In the genomic region with DNA sequence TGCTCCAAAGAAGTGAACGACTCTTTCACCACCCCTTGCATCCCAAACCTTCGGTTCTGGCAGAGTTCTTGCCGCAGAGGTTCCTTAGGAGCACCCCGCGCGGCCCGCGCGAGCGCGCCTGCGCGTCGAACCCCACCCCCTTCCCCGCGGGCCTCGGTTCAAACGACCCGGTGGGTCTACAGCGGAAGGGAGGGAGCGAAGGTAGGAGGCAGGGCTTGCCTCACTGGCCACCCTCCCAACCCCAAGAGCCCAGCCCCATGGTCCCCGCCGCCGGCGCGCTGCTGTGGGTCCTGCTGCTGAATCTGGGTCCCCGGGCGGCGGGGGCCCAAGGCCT, we compare ENCODE assay signal across 8 cellular contexts. TPM values are rescaled to one million over a fixed set of nuclear protein-coding genes. Genes with fewer than 3 reads are reported as not detected.
DNase-seq lines count a peak whose midpoint lies in the region; ATAC-seq and TF ChIP-seq lines count a peak whose summit lies in the region.

A gene with protein sequence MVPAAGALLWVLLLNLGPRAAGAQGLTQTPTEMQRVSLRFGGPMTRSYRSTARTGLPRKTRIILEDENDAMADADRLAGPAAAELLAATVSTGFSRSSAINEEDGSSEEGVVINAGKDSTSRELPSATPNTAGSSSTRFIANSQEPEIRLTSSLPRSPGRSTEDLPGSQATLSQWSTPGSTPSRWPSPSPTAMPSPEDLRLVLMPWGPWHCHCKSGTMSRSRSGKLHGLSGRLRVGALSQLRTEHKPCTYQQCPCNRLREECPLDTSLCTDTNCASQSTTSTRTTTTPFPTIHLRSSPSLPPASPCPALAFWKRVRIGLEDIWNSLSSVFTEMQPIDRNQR (plus strand): TSS at position 161 of the 334 bp plus-strand sequence. CDS start 97 bp downstream, at position 258.

- peak within 1 kb of the TSS; percentile 84 for H3K4me3 Mint-ChIP-seq in T-helper 1 cell treated with Interleukin-12 subunit alpha and Interleukin-12 subunit beta and Interleukin-4 antibody, amounts not matched to agents 30 μg/mL and 1 μg/mL, for 36 hours

- no peaks in the 10 kb centered on the region for H3K9me3 ChIP-seq in body of pancreas

- 0% methylated on average over 1 to 29 of the region's 29 CpGs for WGBS in body of pancreas, 2 donors

- H3K9ac ChIP-seq in rectal smooth muscle tissue (ENCODE audit: low read length) = peak within 1 kb of the TSS; percentile 85

- H3K36me3 Mint-ChIP-seq in T-helper 1 cell treated with Interleukin-12 subunit alpha and Interleukin-12 subunit beta and Interleukin-4 antibody, amounts not matched to agents 30 μg/mL and 1 μg/mL, for 36 hours (ENCODE audit: low read depth) = peaks cover 27% of the 10 kb centered on the region

- peaks cover 13% of the 10 kb centered on the region for H3K4me1 ChIP-seq in body of pancreas
- peaks cover 6% of the 10 kb centered on the region for H3K4me1 ChIP-seq in rectal smooth muscle tissue (ENCODE audit: control insufficient read depth, insufficient read depth, low read length)

- in situ Hi-C loops in Caki2 (cut with HindIII; ENCODE audit: low pct_unique_long_range_greater_than_20kb, low sequenced_read_pairs) = no loop called here

- no peak for TF ChIP-seq CTCF in body of pancreas (IDR thresholded peaks at IDR 0.05)

- intact Hi-C loops in body of pancreas (cut with DNase I) = no loop called here

- H3K9me3 Mint-ChIP-seq in T-helper 1 cell treated with Interleukin-12 subunit alpha and Interleukin-12 subunit beta and Interleukin-4 antibody, amounts not matched to agents 30 μg/mL and 1 μg/mL, for 36 hours = no peaks in the 10 kb centered on the region

- H3K4me3 ChIP-seq in body of pancreas (peak within 1 kb of the TSS; percentile 35 to 53), rectal smooth muscle tissue (ENCODE audit: low read length) (peak within 1 kb of the TSS; percentile 95)

- H3K27me3 Mint-ChIP-seq in T-helper 1 cell treated with Interleukin-12 subunit alpha and Interleukin-12 subunit beta and Interleukin-4 antibody, amounts not matched to agents 30 μg/mL and 1 μg/mL, for 36 hours (ENCODE audit: low read depth) = no peaks in the 10 kb centered on the region

- peaks cover 0 to under 1% of the 10 kb centered on the region in 2 donors for H3K36me3 ChIP-seq in body of pancreas (replicated peaks in 1 of 2; ENCODE audit: insufficient read depth in 1 of 2, low read depth in 2 of 2)
- H3K36me3 ChIP-seq in rectal smooth muscle tissue (ENCODE audit: control insufficient read depth, insufficient read depth, low read length) = peaks cover 5% of the 10 kb centered on the region

- H3K4me1 Mint-ChIP-seq in T-helper 1 cell treated with Interleukin-12 subunit alpha and Interleukin-12 subunit beta and Interleukin-4 antibody, amounts not matched to agents 30 μg/mL and 1 μg/mL, for 36 hours (ENCODE audit: low read depth) = peaks cover 36% of the 10 kb centered on the region

- H3K27me3 ChIP-seq in body of pancreas = no peaks in the 10 kb centered on the region
- no peaks in the 10 kb centered on the region for H3K27me3 ChIP-seq in rectal smooth muscle tissue (ENCODE audit: control insufficient read depth, insufficient read depth, low read length)

- peak within 1 kb of the TSS; percentile 63 to 79 (median 72) for H3K27ac ChIP-seq in body of pancreas
- peak within 1 kb of the TSS; percentile 91 for H3K27ac ChIP-seq in rectal smooth muscle tissue (ENCODE audit: low read depth, low read length)

- TF ChIP-seq POLR2A in body of pancreas (IDR thresholded peaks at IDR 0.05) = peak in 2 of 3 donors; percentile 5 to 57

- peak within 1 kb of the TSS; percentile 62 for H3K27ac Mint-ChIP-seq in T-helper 1 cell treated with Interleukin-12 subunit alpha and Interleukin-12 subunit beta and Interleukin-4 antibody, amounts not matched to agents 30 μg/mL and 1 μg/mL, for 36 hours

- DNase-seq in Caki2 (ENCODE audit: low read depth) (peak; percentile 76), NAMALWA (ENCODE audit: low spot score) (peak; percentile 51), body of pancreas (peak; percentile 57 to 77 (median 66)), hypothalamus (lab: John Stamatoyannopoulos, UW) (peak in 50 of 51 donors; percentile 13 to 84 (median 66))

- ATAC-seq in GM21447 (IDR thresholded peaks at IDR 0.05; ENCODE audit: unreplicated experiment) (peak; percentile 55), body of pancreas (peak; percentile 76), GM19452 (IDR thresholded peaks at IDR 0.05; ENCODE audit: unreplicated experiment) (no peak)

RNA-seq across cellular contexts. Expression of the gene that starts here (rescaled TPM):
- total RNA-seq in Caki2 (2014; rRNA removed; shearing (Covaris generic); ENCODE audit: low replicate concordance) = 0.84 and 1.9 TPM in 2 replicates
- total RNA-seq in body of pancreas = 1 to 10 TPM; 5.7 to 6.9 TPM
